Comparison of ENCODE assay signal across 8 cellular contexts in the genomic region with DNA sequence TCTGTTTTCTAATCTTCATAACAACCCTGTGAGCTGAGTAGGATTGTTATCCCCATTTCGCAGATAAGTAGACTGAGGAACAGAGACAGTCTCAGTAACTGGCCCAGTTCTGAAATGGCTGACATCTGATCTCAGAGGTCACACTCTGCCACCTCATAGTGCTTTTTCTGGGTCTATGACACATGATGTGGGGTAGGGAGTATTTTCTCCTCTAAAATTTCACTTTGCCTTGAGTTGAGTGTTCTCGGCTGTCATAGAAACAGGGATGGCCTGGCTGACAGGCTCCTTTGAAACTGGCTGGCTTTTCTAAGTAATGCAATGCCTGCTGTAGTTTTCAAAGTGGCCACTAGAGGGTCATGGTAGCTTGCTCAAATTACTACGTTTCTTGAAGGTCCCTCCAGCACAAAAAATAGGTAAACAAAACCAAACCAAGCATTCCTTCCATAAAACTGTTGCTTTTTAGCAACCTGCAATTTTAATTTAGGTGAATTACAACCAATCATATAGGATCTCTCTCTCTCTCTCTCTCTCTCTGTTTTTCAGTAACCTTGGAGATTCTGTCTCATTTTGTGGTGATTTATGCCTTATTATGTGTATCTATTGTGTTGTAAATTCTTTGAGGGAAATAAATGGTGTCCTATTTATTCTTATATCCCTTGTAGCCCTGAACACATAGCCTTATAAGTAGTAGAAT.
A peak's percentile ranks its signal among the peaks of the same experiment; 100 is the strongest.
DNase-seq lines count a peak whose midpoint lies in the region; ATAC-seq and TF ChIP-seq lines count a peak whose summit lies in the region.

No MANE protein-coding gene starts in this region.

- ATAC-seq in HG02852 (IDR thresholded peaks at IDR 0.05; ENCODE audit: unreplicated experiment) (peak; percentile 87), WTC11 (peak; percentile 89)

- peak; percentile 94 for TF ChIP-seq CTCF in WTC11 (IDR thresholded peaks at IDR 0.05)

- no peak overlapping the region for H3K27ac ChIP-seq in caudate nucleus (ENCODE audit: low read depth, low read length)

- H3K27me3 Mint-ChIP-seq in WTC11 (ENCODE audit: low read depth) = no peaks in the 10 kb centered on the region

- CTCF ChIA-PET in WTC11 (lab: Charles Lee) = interaction anchor here (0.6 to 1.6 kb wide), 8 partner anchors 9 to 238 kb away, joined by 3 to 7 read pairs (median 4); no protein-coding TSS in a partner anchor

- H3K4me3 Mint-ChIP-seq in WTC11 = no peak overlapping the region

- POLR2A ChIA-PET in WTC11 (lab: Charles Lee) = interaction anchor here (0.7 kb wide), 1 partner anchor 15 kb away, joined by 3 read pairs; no protein-coding TSS in a partner anchor

- peaks cover 24% of the 10 kb centered on the region for H3K4me1 Mint-ChIP-seq in WTC11

- no peak overlapping the region for H3K27ac Mint-ChIP-seq in WTC11

- no peaks in the 10 kb centered on the region for H3K36me3 Mint-ChIP-seq in WTC11

- no peaks in the 10 kb centered on the region for H3K9me3 Mint-ChIP-seq in WTC11

- peak; percentile 67 for DNase-seq in SIG-M5 treated with dmso at 0.1 percent for 504 hours (lab: John Stamatoyannopoulos, UW; ENCODE audit: unreplicated experiment)
- no peak for DNase-seq in SIG-M5 (lab: John Stamatoyannopoulos, UW)
- DNase-seq in NCI-H2081 (lab: John Stamatoyannopoulos, UW) = peak; percentile 62 to 69
- DNase-seq in WTC11 (ENCODE audit: low spot score) = peak; percentile 75
- peak in 35 of 61 donors; percentile 1 to 82 (median 19) for DNase-seq in caudate nucleus (lab: John Stamatoyannopoulos, UW)
- peak; percentile 68 for DNase-seq in kidney tubule cell (ENCODE audit: low spot score)
- peak; percentile 3 to 21 (median 6) for DNase-seq in stimulated activated CD4-positive, alpha-beta T cell treated with anti-CD3 and anti-CD28 coated beads, TNF-alpha, amount 100 ng/mL, for 1 hour (ENCODE audit: low read depth in 3 of 3, low spot score in 1 of 3)

TF ChIP-seq in WTC11, 78 proteins besides CTCF, POLR2A, EP300 and RAD21:
- TF ChIP-seq, protein P1, sequence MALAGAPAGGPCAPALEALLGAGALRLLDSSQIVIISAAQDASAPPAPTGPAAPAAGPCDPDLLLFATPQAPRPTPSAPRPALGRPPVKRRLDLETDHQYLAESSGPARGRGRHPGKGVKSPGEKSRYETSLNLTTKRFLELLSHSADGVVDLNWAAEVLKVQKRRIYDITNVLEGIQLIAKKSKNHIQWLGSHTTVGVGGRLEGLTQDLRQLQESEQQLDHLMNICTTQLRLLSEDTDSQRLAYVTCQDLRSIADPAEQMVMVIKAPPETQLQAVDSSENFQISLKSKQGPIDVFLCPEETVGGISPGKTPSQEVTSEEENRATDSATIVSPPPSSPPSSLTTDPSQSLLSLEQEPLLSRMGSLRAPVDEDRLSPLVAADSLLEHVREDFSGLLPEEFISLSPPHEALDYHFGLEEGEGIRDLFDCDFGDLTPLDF (CRISPR knock-in tag; IDR thresholded peaks at IDR 0.05) = no peak
- TF ChIP-seq GTF2I (CRISPR knock-in tag; conservative IDR thresholded peaks at IDR 0.05) = peak; percentile 77; the same call in 1 of the 2 replicates
